In genomic region chrX:44914532-44915198, GRCh38 we compare ENCODE assay signal across 8 cellular contexts. TPM values are rescaled to one million over a fixed set of nuclear protein-coding genes. Genes with fewer than 3 reads are reported as not detected.
A peak's percentile ranks its signal among the peaks of the same experiment; 100 is the strongest.
DNase-seq lines count a peak whose midpoint lies in the region; ATAC-seq and TF ChIP-seq lines count a peak whose summit lies in the region.

No MANE protein-coding gene starts in this region.

- TF ChIP-seq CTCF in adrenal gland (IDR thresholded peaks at IDR 0.05) (no peak), osteoblast (IDR thresholded peaks at IDR 0.05; ENCODE audit: extremely low read depth, low read depth, low read length) (no peak)

- TF ChIP-seq POLR2A in adrenal gland (IDR thresholded peaks at IDR 0.05) = no peak

- peaks cover 80% of the 10 kb centered on the region for H3K79me2 ChIP-seq in osteoblast (ENCODE audit: insufficient read depth, low read length)

- H3K27me3 ChIP-seq in adrenal gland (no peaks in the 10 kb centered on the region), osteoblast (ENCODE audit: insufficient read depth, low read length) (no peaks in the 10 kb centered on the region)

- DNase-seq in adrenal gland (no peak), osteoblast (ENCODE audit: insufficient read length, low spot score, missing footprints) (peak; percentile 93), COLO829 (ENCODE audit: low spot score) (no peak), NCI-H128 (lab: John Stamatoyannopoulos, UW; ENCODE audit: unreplicated experiment) (no peak)
- DNase-seq in activated CD8-positive, alpha-beta memory T cell treated with anti-CD3 and anti-CD28 coated beads for 24 hours = no peak
- no peak for DNase-seq in activated effector memory CD4-positive, alpha-beta T cell treated with Interleukin-2 at 50 U/mL for 16 hours

- 36 to 57% (median 52%) methylated on average over 2 of the region's 2 CpGs for WGBS in adrenal gland, 4 donors

- H3K9me3 ChIP-seq in adrenal gland (replicated peaks in 1 of 3) (no peaks in the 10 kb centered on the region), osteoblast (ENCODE audit: low read depth, low read length) (no peaks in the 10 kb centered on the region)

- H3K4me1 ChIP-seq in adrenal gland (replicated peaks in 1 of 2) = peaks cover 12 to 39% of the 10 kb centered on the region in 2 donors
- peaks cover 16% of the 10 kb centered on the region for H3K4me1 ChIP-seq in osteoblast (ENCODE audit: insufficient read depth, low read length)

- peaks cover 44% of the 10 kb centered on the region for H4K20me1 ChIP-seq in osteoblast (ENCODE audit: insufficient read depth, low read length)

- H3K36me3 ChIP-seq in adrenal gland (replicated peaks in 1 of 2) (no peaks in the 10 kb centered on the region), osteoblast (ENCODE audit: insufficient read depth, low read length) (no peaks in the 10 kb centered on the region)

- H3K4me2 ChIP-seq in osteoblast (ENCODE audit: insufficient read depth, low read length) = peak overlapping the region; percentile 40

- peak overlapping the region in 4 of 5 donors; percentile 21 to 80 (median 70) for H3K27ac ChIP-seq in adrenal gland
- H3K27ac ChIP-seq in osteoblast (ENCODE audit: low read depth, low read length) = peak overlapping the region; percentile 15

- no peak overlapping the region for H2AFZ ChIP-seq in osteoblast (ENCODE audit: low read length)

- H3K4me3 ChIP-seq in adrenal gland = peak overlapping the region in 1 of 4 donors; percentile 36
- no peak overlapping the region for H3K4me3 ChIP-seq in osteoblast (ENCODE audit: insufficient read depth, low read length)

- ATAC-seq in GM19025 (IDR thresholded peaks at IDR 0.05; ENCODE audit: low read depth, unreplicated experiment) (peak; percentile 94), HG02884 (IDR thresholded peaks at IDR 0.05; ENCODE audit: unreplicated experiment) (peak; percentile 57)

- intact Hi-C loops in adrenal gland (cut with DNase I) = no loop called here

RNA-seq across cellular contexts. Expression of gene KDM6A, which starts 41.7 kb away (rescaled TPM):
- total RNA-seq in adrenal gland = 10 to 100 TPM; 20.1 to 37.9 (median 27.3) TPM
- polyA plus RNA-seq in adrenal gland = 10 to 100 TPM in 2 of 3 donors, 1 to 10 TPM in 1; 4.1 to 16.5 (median 15.8) TPM
- 20.3 and 33.0 TPM in 2 replicates for total RNA-seq in osteoblast
